In the genomic region with DNA sequence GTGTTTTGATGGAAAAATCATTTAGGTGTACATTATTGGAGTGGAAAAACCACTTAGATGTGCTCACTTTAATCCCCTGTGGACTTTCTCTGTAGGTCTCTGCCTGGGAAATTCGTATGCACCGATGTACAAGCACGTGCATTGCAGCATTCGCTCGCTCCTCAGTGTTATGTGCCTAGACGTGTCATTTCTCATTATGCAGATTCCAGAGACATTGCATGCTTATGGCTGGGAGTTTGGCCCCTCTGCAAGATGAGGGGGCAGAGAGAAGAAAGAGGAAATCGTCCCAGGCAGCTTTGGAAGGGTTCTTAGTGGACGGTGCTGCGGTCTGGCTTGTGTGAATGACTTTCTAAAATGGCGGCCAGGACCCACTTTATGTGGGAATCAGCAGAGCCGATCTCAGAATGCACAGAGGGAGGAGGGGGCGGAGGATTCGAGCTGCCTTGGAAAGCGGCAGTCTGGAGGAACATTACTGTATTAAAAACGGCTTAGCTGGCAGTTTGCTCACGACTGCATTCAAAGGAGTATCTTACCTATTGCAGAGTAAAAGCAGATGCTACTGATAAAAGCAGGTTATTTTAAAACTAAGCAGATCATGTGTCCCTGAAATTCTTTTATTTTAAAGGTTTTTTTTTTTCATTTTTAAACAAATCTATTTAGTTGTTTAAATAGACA, we compare ENCODE assay signal across 1 cellular context.
A peak's percentile ranks its signal among the peaks of the same experiment; 100 is the strongest.
TF ChIP-seq lines count a peak whose summit lies in the region.

No MANE protein-coding gene starts in this region.

TF ChIP-seq in HepG2, 621 proteins besides CTCF, POLR2A, EP300 and RAD21 (continued from another document and continues in another):
- peak; percentile 1; the same call in 1 of the 2 replicates for TF ChIP-seq BORCS8-MEF2B (CRISPR knock-in tag; IDR thresholded peaks at IDR 0.05)
- TF ChIP-seq, protein P1, sequence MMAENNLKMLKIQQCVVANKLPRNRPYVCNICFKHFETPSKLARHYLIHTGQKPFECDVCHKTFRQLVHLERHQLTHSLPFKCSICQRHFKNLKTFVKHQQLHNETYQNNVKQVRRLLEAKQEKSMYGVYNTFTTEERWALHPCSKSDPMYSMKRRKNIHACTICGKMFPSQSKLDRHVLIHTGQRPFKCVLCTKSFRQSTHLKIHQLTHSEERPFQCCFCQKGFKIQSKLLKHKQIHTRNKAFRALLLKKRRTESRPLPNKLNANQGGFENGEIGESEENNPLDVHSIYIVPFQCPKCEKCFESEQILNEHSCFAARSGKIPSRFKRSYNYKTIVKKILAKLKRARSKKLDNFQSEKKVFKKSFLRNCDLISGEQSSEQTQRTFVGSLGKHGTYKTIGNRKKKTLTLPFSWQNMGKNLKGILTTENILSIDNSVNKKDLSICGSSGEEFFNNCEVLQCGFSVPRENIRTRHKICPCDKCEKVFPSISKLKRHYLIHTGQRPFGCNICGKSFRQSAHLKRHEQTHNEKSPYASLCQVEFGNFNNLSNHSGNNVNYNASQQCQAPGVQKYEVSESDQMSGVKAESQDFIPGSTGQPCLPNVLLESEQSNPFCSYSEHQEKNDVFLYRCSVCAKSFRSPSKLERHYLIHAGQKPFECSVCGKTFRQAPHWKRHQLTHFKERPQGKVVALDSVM (CRISPR knock-in tag; IDR thresholded peaks at IDR 0.05) = no peak
- 0 out of 2 replicates have a peak, but pooled peaks have one; percentile 11 for TF ChIP-seq ZBTB4 (CRISPR knock-in tag; IDR thresholded peaks at IDR 0.05; ENCODE audit: borderline replicate concordance)
- no peak for TF ChIP-seq CERS6 (CRISPR knock-in tag; IDR thresholded peaks at IDR 0.05)
- TF ChIP-seq NFKB2 (CRISPR knock-in tag; IDR thresholded peaks at IDR 0.05; ENCODE audit: borderline replicate concordance) = 0 out of 2 replicates have a peak, but pooled peaks have one; percentile 1
- TF ChIP-seq, protein P2, sequence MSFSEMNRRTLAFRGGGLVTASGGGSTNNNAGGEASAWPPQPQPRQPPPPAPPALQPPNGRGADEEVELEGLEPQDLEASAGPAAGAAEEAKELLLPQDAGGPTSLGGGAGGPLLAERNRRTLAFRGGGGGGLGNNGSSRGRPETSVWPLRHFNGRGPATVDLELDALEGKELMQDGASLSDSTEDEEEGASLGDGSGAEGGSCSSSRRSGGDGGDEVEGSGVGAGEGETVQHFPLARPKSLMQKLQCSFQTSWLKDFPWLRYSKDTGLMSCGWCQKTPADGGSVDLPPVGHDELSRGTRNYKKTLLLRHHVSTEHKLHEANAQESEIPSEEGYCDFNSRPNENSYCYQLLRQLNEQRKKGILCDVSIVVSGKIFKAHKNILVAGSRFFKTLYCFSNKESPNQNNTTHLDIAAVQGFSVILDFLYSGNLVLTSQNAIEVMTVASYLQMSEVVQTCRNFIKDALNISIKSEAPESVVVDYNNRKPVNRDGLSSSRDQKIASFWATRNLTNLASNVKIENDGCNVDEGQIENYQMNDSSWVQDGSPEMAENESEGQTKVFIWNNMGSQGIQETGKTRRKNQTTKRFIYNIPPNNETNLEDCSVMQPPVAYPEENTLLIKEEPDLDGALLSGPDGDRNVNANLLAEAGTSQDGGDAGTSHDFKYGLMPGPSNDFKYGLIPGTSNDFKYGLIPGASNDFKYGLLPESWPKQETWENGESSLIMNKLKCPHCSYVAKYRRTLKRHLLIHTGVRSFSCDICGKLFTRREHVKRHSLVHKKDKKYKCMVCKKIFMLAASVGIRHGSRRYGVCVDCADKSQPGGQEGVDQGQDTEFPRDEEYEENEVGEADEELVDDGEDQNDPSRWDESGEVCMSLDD (CRISPR knock-in tag; IDR thresholded peaks at IDR 0.05; ENCODE audit: borderline replicate concordance) = no peak
- TF ChIP-seq, protein P3, sequence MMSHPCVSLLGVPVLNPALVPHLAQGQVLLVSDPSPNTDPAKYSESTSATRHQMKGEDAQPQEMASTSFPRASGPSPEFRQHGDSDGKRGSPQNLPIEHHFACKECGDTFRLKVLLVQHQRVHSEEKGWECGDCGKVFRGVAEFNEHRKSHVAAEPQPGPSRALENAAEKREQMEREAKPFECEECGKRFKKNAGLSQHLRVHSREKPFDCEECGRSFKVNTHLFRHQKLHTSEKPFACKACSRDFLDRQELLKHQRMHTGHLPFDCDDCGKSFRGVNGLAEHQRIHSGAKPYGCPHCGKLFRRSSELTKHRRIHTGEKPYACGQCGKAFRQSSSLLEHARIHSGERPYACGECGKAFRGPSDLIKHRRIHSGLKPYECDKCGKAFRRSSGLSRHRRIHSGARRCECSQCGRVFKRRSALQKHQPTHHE (CRISPR knock-in tag; IDR thresholded peaks at IDR 0.05; ENCODE audit: borderline replicate concordance) = no peak
- no peak for TF ChIP-seq TOPORS (CRISPR knock-in tag; IDR thresholded peaks at IDR 0.05)
- peak; percentile 64; the same call in 1 of the 2 replicates for TF ChIP-seq MAFF (IDR thresholded peaks at IDR 0.05; ENCODE audit: low read depth, low read length)
- no peak for TF ChIP-seq NFATC3 (CRISPR knock-in tag; IDR thresholded peaks at IDR 0.05)
- TF ChIP-seq ZNF263 (CRISPR knock-in tag; IDR thresholded peaks at IDR 0.05) = 0 out of 2 replicates have a peak, but pooled peaks have one; percentile 8
- no peak for TF ChIP-seq ZNF605 (CRISPR knock-in tag; IDR thresholded peaks at IDR 0.05)
- no peak for TF ChIP-seq FLYWCH1 (CRISPR knock-in tag; IDR thresholded peaks at IDR 0.05)
- TF ChIP-seq, protein P4, sequence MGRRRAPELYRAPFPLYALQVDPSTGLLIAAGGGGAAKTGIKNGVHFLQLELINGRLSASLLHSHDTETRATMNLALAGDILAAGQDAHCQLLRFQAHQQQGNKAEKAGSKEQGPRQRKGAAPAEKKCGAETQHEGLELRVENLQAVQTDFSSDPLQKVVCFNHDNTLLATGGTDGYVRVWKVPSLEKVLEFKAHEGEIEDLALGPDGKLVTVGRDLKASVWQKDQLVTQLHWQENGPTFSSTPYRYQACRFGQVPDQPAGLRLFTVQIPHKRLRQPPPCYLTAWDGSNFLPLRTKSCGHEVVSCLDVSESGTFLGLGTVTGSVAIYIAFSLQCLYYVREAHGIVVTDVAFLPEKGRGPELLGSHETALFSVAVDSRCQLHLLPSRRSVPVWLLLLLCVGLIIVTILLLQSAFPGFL (CRISPR knock-in tag; IDR thresholded peaks at IDR 0.05) = no peak
- no peak for TF ChIP-seq GPN1 (CRISPR knock-in tag; IDR thresholded peaks at IDR 0.05; ENCODE audit: borderline replicate concordance)
- TF ChIP-seq MYC (CRISPR knock-in tag; IDR thresholded peaks at IDR 0.05; ENCODE audit: borderline replicate concordance) = peak; percentile 76
- no peak for TF ChIP-seq HNRNPUL1 (IDR thresholded peaks at IDR 0.05; ENCODE audit: low read depth, low read length)
- TF ChIP-seq ZSCAN20 (CRISPR knock-in tag; IDR thresholded peaks at IDR 0.05; ENCODE audit: borderline replicate concordance) = no peak
- TF ChIP-seq CEBPG (CRISPR knock-in tag; IDR thresholded peaks at IDR 0.05) = no peak
- TF ChIP-seq AGO2 (optimal IDR thresholded peaks at IDR 0.05; ENCODE audit: low read depth, low read length) = no peak
- TF ChIP-seq ZBTB2 (CRISPR knock-in tag; IDR thresholded peaks at IDR 0.05; ENCODE audit: low read depth) = no peak
- no peak for TF ChIP-seq ZSCAN5A (CRISPR knock-in tag; IDR thresholded peaks at IDR 0.05; ENCODE audit: borderline replicate concordance)
- TF ChIP-seq ZNF543 (CRISPR knock-in tag; IDR thresholded peaks at IDR 0.05) = no peak
- TF ChIP-seq ZNF839 (CRISPR knock-in tag; IDR thresholded peaks at IDR 0.05; ENCODE audit: borderline replicate concordance) = no peak
- TF ChIP-seq SRSF4 (IDR thresholded peaks at IDR 0.05; ENCODE audit: low read depth, low read length, poor library complexity, severe bottlenecking) = no peak
- 0 out of 2 replicates have a peak, but pooled peaks have one; percentile 19 for TF ChIP-seq ZNF34 (CRISPR knock-in tag; IDR thresholded peaks at IDR 0.05; ENCODE audit: borderline replicate concordance)
- no peak for TF ChIP-seq ZNF672 (CRISPR knock-in tag; IDR thresholded peaks at IDR 0.05)
- TF ChIP-seq PAF1 (CRISPR knock-in tag; IDR thresholded peaks at IDR 0.05) = no peak
- TF ChIP-seq MAX (IDR thresholded peaks at IDR 0.05) = peak; percentile 48; the same call in 1 of the 2 replicates
- TF ChIP-seq ZNF501 (CRISPR knock-in tag; IDR thresholded peaks at IDR 0.05) = no peak; the same call in 1 of the 2 replicates
- no peak for TF ChIP-seq ZMYM3 (CRISPR knock-in tag; IDR thresholded peaks at IDR 0.05)
- TF ChIP-seq, protein P5, sequence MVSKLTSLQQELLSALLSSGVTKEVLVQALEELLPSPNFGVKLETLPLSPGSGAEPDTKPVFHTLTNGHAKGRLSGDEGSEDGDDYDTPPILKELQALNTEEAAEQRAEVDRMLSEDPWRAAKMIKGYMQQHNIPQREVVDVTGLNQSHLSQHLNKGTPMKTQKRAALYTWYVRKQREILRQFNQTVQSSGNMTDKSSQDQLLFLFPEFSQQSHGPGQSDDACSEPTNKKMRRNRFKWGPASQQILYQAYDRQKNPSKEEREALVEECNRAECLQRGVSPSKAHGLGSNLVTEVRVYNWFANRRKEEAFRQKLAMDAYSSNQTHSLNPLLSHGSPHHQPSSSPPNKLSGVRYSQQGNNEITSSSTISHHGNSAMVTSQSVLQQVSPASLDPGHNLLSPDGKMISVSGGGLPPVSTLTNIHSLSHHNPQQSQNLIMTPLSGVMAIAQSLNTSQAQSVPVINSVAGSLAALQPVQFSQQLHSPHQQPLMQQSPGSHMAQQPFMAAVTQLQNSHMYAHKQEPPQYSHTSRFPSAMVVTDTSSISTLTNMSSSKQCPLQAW (CRISPR knock-in tag; IDR thresholded peaks at IDR 0.05) = no peak
- no peak for TF ChIP-seq TAF15 (IDR thresholded peaks at IDR 0.05; ENCODE audit: low read depth, low read length, poor library complexity, severe bottlenecking)
- TF ChIP-seq, protein P6, sequence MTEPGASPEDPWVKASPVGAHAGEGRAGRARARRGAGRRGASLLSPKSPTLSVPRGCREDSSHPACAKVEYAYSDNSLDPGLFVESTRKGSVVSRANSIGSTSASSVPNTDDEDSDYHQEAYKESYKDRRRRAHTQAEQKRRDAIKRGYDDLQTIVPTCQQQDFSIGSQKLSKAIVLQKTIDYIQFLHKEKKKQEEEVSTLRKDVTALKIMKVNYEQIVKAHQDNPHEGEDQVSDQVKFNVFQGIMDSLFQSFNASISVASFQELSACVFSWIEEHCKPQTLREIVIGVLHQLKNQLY (CRISPR knock-in tag; IDR thresholded peaks at IDR 0.05) = no peak
- TF ChIP-seq ZNF431 (CRISPR knock-in tag; IDR thresholded peaks at IDR 0.05; ENCODE audit: borderline replicate concordance, low read depth) = no peak
- TF ChIP-seq ZNF367 (CRISPR knock-in tag; IDR thresholded peaks at IDR 0.05; ENCODE audit: borderline replicate concordance) = no peak
- TF ChIP-seq RFXAP (CRISPR knock-in tag; IDR thresholded peaks at IDR 0.05; ENCODE audit: borderline replicate concordance) = no peak
